In genomic region chr16:87407511-87408112, GRCh38 we compare ENCODE assay signal across 1 cellular context.
TF ChIP-seq lines count a peak whose summit lies in the region.

No MANE protein-coding gene starts in this region.

TF ChIP-seq in GM12878, 131 proteins besides CTCF, POLR2A, EP300 and RAD21 (continued from another document and continues in another):
- TF ChIP-seq, protein P1, sequence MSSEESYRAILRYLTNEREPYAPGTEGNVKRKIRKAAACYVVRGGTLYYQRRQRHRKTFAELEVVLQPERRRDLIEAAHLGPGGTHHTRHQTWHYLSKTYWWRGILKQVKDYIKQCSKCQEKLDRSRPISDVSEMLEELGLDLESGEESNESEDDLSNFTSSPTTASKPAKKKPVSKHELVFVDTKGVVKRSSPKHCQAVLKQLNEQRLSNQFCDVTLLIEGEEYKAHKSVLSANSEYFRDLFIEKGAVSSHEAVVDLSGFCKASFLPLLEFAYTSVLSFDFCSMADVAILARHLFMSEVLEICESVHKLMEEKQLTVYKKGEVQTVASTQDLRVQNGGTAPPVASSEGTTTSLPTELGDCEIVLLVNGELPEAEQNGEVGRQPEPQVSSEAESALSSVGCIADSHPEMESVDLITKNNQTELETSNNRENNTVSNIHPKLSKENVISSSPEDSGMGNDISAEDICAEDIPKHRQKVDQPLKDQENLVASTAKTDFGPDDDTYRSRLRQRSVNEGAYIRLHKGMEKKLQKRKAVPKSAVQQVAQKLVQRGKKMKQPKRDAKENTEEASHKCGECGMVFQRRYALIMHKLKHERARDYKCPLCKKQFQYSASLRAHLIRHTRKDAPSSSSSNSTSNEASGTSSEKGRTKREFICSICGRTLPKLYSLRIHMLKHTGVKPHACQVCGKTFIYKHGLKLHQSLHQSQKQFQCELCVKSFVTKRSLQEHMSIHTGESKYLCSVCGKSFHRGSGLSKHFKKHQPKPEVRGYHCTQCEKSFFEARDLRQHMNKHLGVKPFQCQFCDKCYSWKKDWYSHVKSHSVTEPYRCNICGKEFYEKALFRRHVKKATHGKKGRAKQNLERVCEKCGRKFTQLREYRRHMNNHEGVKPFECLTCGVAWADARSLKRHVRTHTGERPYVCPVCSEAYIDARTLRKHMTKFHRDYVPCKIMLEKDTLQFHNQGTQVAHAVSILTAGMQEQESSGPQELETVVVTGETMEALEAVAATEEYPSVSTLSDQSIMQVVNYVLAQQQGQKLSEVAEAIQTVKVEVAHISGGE (CRISPR knock-in tag; IDR thresholded peaks at IDR 0.05) = no peak
- TF ChIP-seq SMARCA5 (IDR thresholded peaks at IDR 0.05) = no peak
- TF ChIP-seq BHLHE40 (IDR thresholded peaks at IDR 0.05; ENCODE audit: borderline replicate concordance in 1 of 2, low read depth in 2 of 2, low read length in 1 of 2) = peak; percentile 71 to 76; a peak in 2 of 4 replicates
- peak; percentile 55 for TF ChIP-seq CREB1 (IDR thresholded peaks at IDR 0.05; ENCODE audit: low read depth)
- no peak for TF ChIP-seq CBX3 (IDR thresholded peaks at IDR 0.05; ENCODE audit: borderline replicate concordance, low read depth)
- peak; percentile 91 for TF ChIP-seq PAX5 (IDR thresholded peaks at IDR 0.05; ENCODE audit: borderline replicate concordance, low read depth, low read length)
- 0 out of 2 replicates have a peak, but pooled peaks have one; percentile 3 for TF ChIP-seq TCF12 (IDR thresholded peaks at IDR 0.05; ENCODE audit: low read depth, low read length)
- peak; percentile 79 for TF ChIP-seq IRF4 (IDR thresholded peaks at IDR 0.05; ENCODE audit: low read depth, low read length)
- TF ChIP-seq, protein P2, sequence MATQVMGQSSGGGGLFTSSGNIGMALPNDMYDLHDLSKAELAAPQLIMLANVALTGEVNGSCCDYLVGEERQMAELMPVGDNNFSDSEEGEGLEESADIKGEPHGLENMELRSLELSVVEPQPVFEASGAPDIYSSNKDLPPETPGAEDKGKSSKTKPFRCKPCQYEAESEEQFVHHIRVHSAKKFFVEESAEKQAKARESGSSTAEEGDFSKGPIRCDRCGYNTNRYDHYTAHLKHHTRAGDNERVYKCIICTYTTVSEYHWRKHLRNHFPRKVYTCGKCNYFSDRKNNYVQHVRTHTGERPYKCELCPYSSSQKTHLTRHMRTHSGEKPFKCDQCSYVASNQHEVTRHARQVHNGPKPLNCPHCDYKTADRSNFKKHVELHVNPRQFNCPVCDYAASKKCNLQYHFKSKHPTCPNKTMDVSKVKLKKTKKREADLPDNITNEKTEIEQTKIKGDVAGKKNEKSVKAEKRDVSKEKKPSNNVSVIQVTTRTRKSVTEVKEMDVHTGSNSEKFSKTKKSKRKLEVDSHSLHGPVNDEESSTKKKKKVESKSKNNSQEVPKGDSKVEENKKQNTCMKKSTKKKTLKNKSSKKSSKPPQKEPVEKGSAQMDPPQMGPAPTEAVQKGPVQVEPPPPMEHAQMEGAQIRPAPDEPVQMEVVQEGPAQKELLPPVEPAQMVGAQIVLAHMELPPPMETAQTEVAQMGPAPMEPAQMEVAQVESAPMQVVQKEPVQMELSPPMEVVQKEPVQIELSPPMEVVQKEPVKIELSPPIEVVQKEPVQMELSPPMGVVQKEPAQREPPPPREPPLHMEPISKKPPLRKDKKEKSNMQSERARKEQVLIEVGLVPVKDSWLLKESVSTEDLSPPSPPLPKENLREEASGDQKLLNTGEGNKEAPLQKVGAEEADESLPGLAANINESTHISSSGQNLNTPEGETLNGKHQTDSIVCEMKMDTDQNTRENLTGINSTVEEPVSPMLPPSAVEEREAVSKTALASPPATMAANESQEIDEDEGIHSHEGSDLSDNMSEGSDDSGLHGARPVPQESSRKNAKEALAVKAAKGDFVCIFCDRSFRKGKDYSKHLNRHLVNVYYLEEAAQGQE (IDR thresholded peaks at IDR 0.05; ENCODE audit: low read depth, low read length) = no peak
- no peak for TF ChIP-seq KDM1A (IDR thresholded peaks at IDR 0.05; ENCODE audit: borderline replicate concordance)
- peak; percentile 72 for TF ChIP-seq NFIC (IDR thresholded peaks at IDR 0.05; ENCODE audit: low read depth, low read length)
- no peak for TF ChIP-seq KAT2A (conservative IDR thresholded peaks at IDR 0.05; ENCODE audit: control insufficient read depth, low read depth, low read length)
- TF ChIP-seq JUNB (IDR thresholded peaks at IDR 0.05) = peak; percentile 67
- peak; percentile 48 for TF ChIP-seq PKNOX1 (IDR thresholded peaks at IDR 0.05)
- TF ChIP-seq, protein P3, sequence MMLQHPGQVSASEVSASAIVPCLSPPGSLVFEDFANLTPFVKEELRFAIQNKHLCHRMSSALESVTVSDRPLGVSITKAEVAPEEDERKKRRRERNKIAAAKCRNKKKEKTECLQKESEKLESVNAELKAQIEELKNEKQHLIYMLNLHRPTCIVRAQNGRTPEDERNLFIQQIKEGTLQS (IDR thresholded peaks at IDR 0.05; ENCODE audit: borderline replicate concordance, extremely low read depth, low read depth, low read length) = no peak
- TF ChIP-seq DPF2 (IDR thresholded peaks at IDR 0.05) = peak; percentile 79
- TF ChIP-seq RAD51 (IDR thresholded peaks at IDR 0.05) = no peak; the same call in 1 of the 2 replicates
- no peak for TF ChIP-seq ZNF622 (IDR thresholded peaks at IDR 0.05)
- TF ChIP-seq SREBF1 (IDR thresholded peaks at IDR 0.05; ENCODE audit: low read length) = no peak
- TF ChIP-seq STAT1 (conservative IDR thresholded peaks at IDR 0.05) = no peak
- TF ChIP-seq, protein P4, sequence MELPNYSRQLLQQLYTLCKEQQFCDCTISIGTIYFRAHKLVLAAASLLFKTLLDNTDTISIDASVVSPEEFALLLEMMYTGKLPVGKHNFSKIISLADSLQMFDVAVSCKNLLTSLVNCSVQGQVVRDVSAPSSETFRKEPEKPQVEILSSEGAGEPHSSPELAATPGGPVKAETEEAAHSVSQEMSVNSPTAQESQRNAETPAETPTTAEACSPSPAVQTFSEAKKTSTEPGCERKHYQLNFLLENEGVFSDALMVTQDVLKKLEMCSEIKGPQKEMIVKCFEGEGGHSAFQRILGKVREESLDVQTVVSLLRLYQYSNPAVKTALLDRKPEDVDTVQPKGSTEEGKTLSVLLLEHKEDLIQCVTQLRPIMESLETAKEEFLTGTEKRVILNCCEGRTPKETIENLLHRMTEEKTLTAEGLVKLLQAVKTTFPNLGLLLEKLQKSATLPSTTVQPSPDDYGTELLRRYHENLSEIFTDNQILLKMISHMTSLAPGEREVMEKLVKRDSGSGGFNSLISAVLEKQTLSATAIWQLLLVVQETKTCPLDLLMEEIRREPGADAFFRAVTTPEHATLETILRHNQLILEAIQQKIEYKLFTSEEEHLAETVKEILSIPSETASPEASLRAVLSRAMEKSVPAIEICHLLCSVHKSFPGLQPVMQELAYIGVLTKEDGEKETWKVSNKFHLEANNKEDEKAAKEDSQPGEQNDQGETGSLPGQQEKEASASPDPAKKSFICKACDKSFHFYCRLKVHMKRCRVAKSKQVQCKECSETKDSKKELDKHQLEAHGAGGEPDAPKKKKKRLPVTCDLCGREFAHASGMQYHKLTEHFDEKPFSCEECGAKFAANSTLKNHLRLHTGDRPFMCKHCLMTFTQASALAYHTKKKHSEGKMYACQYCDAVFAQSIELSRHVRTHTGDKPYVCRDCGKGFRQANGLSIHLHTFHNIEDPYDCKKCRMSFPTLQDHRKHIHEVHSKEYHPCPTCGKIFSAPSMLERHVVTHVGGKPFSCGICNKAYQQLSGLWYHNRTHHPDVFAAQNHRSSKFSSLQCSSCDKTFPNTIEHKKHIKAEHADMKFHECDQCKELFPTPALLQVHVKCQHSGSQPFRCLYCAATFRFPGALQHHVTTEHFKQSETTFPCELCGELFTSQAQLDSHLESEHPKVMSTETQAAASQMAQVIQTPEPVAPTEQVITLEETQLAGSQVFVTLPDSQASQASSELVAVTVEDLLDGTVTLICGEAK (IDR thresholded peaks at IDR 0.05; ENCODE audit: borderline replicate concordance) = no peak
- TF ChIP-seq, protein P5, sequence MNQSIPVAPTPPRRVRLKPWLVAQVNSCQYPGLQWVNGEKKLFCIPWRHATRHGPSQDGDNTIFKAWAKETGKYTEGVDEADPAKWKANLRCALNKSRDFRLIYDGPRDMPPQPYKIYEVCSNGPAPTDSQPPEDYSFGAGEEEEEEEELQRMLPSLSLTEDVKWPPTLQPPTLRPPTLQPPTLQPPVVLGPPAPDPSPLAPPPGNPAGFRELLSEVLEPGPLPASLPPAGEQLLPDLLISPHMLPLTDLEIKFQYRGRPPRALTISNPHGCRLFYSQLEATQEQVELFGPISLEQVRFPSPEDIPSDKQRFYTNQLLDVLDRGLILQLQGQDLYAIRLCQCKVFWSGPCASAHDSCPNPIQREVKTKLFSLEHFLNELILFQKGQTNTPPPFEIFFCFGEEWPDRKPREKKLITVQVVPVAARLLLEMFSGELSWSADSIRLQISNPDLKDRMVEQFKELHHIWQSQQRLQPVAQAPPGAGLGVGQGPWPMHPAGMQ (IDR thresholded peaks at IDR 0.05; ENCODE audit: borderline replicate concordance) = no peak
- TF ChIP-seq MXI1 (IDR thresholded peaks at IDR 0.05; ENCODE audit: low read depth, low read length) = peak; percentile 62; the same call in 1 of the 2 replicates
- no peak for TF ChIP-seq SRF (IDR thresholded peaks at IDR 0.05; ENCODE audit: low read depth in 2 of 2, low read length in 2 of 2)
- no peak; the same call in 1 of the 2 replicates for TF ChIP-seq GATAD2B (conservative IDR thresholded peaks at IDR 0.05; ENCODE audit: low read depth)
- TF ChIP-seq NFYA (IDR thresholded peaks at IDR 0.05; ENCODE audit: borderline replicate concordance, low read depth, low read length) = no peak
- TF ChIP-seq BCL11A (IDR thresholded peaks at IDR 0.05; ENCODE audit: low read depth, low read length) = peak; percentile 45; the same call in 1 of the 2 replicates
- no peak for TF ChIP-seq TCF3 (IDR thresholded peaks at IDR 0.05; ENCODE audit: borderline replicate concordance, insufficient read depth, low read depth, low read length)
- TF ChIP-seq HCFC1 (IDR thresholded peaks at IDR 0.05; ENCODE audit: low read length) = no peak
- TF ChIP-seq CBFB (IDR thresholded peaks at IDR 0.05; ENCODE audit: low read depth) = peak; percentile 81
- no peak for TF ChIP-seq IRF3 (IDR thresholded peaks at IDR 0.05)
- TF ChIP-seq MEF2A (IDR thresholded peaks at IDR 0.05; ENCODE audit: insufficient read depth, low read depth, low read length) = 0 out of 2 replicates have a peak, but pooled peaks have one; percentile 29
- no peak for TF ChIP-seq ZNF384 (IDR thresholded peaks at IDR 0.05; ENCODE audit: borderline replicate concordance, low read depth, low read length)
- 0 out of 2 replicates have a peak, but pooled peaks have one; percentile 33 for TF ChIP-seq CREM (IDR thresholded peaks at IDR 0.05; ENCODE audit: low read depth)
- no peak for TF ChIP-seq RBBP5 (conservative IDR thresholded peaks at IDR 0.05)
- no peak for TF ChIP-seq KLF5 (IDR thresholded peaks at IDR 0.05; ENCODE audit: partially characterized antibody)
- no peak for TF ChIP-seq NFXL1 (IDR thresholded peaks at IDR 0.05; ENCODE audit: borderline replicate concordance)
- TF ChIP-seq SP1 (IDR thresholded peaks at IDR 0.05; ENCODE audit: low read depth, low read length) = no peak
- TF ChIP-seq BRCA1 (IDR thresholded peaks at IDR 0.05; ENCODE audit: low read depth, low read length) = no peak
- no peak for TF ChIP-seq EZH2 (IDR thresholded peaks at IDR 0.05; ENCODE audit: borderline replicate concordance, control insufficient read depth, low read depth, low read length)
- TF ChIP-seq POLR2AphosphoS5 (IDR thresholded peaks at IDR 0.05; ENCODE audit: low read length) = no peak
- TF ChIP-seq MLLT1 (IDR thresholded peaks at IDR 0.05) = peak; percentile 51; the same call in 1 of the 2 replicates
- no peak for TF ChIP-seq NRF1 (conservative IDR thresholded peaks at IDR 0.05; ENCODE audit: low read depth, low read length)
- TF ChIP-seq SPI1 (IDR thresholded peaks at IDR 0.05; ENCODE audit: borderline replicate concordance, insufficient read depth, low read depth, low read length) = peak; percentile 89
- no peak for TF ChIP-seq MAX (IDR thresholded peaks at IDR 0.05; ENCODE audit: low read depth, low read length)
- TF ChIP-seq FOXK2 (IDR thresholded peaks at IDR 0.05) = no peak
- TF ChIP-seq TAF1 (IDR thresholded peaks at IDR 0.05; ENCODE audit: borderline replicate concordance, low read depth, low read length) = no peak
- TF ChIP-seq IKZF1 (conservative IDR thresholded peaks at IDR 0.05) = peak; percentile 89
